ENCODE assay signal across 22 cellular contexts in the genomic region with DNA sequence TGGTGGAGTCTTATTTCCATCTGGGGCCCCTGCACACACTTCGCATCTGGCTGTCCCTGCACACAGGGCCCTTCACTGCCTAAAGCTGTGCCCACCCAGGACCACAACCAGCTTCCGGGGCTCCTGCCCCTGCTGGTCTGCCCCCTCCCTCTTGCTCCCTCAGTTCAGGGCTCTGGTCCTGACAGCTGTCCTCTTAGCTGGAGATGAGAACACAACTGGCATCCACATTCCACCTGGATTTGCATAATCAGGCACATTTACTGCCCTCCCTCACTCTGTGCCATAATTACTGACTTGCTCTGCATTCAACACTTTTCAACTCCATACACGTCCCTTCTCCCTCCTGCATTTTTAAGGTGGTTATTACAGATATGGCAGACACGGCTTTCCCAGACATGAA.
DNase-seq lines count a peak whose midpoint lies in the region; ATAC-seq lines count a peak whose summit lies in the region.
"Had no signal": no experiment of that assay in that cellular context is flagged by ENCODE, and none has a peak within 500 bp of the region (broad histone marks: within the 10 kb centered on the region; RNA-seq: fewer than 3 reads in every experiment).

No MANE protein-coding gene starts in this region.

- peak; percentile 26 for DNase-seq in NCI-H1694 treated with DMSO at 0.1 percent for 48 hours (lab: John Stamatoyannopoulos, UW)
- DNase-seq in NCI-H1694 (lab: John Stamatoyannopoulos, UW): no peak
- DNase-seq in NCI-H2171 (lab: John Stamatoyannopoulos, UW): peak; percentile 25
- DNase-seq in SJCRH30: peak; percentile 69 to 73
- DNase-seq in retina: peak; percentile 28
- no peak for DNase-seq in anterior cingulate cortex (lab: John Stamatoyannopoulos, UW)
- DNase-seq in D341Med (ENCODE audit: low spot score): no peak
- DNase-seq: CD4-positive, CD25-positive, alpha-beta regulatory T cell; COR-L47; GF-D8; Kasumi-1; MG63; NCI-H1092 treated with DMSO at 0.1 percent for 48 hours; NCI-H146; NCI-H2081 treated with DMSO at 0.1 percent for 48 hours; NCI-H226; NCI-H748 treated with DMSO at 0.1 percent for 48 hours; OCI-M1; SHP77 treated with DMSO at 0.1 percent for 48 hours; T-helper 1 cell had no signal

- H3K4me1 ChIP-seq in SJCRH30: peaks cover 21% of the 10 kb centered on the region

- no peak for ATAC-seq in HG03159 (IDR thresholded peaks at IDR 0.05; ENCODE audit: unreplicated experiment)

- peak overlapping the region; percentile 1; the same call in 1 of the 2 replicates for H3K27ac ChIP-seq in SJCRH30
- H3K27ac ChIP-seq: 22Rv1 had no signal

- H3K4me3 ChIP-seq in SJCRH30: no peak overlapping the region
- H3K4me3 ChIP-seq: MG63 had no signal

- H3K36me3 ChIP-seq in SJCRH30: no peaks in the 10 kb centered on the region
- H3K36me3 ChIP-seq: MG63 had no signal

- no peaks in the 10 kb centered on the region for H3K9me3 ChIP-seq in SJCRH30 (replicated peaks)
- H3K9me3 ChIP-seq: MG63 had no signal

- H3K27me3 ChIP-seq in SJCRH30: no peaks in the 10 kb centered on the region

Comparison
In these comparisons a context has a peak if more than half of its experiments do, and no peak if none do; other contexts are left out.
1. DNase-seq: peak in NCI-H1694 treated with DMSO at 0.1 percent for 48 hours (single experiment), NCI-H2171 (single experiment), SJCRH30 (2 of 2) and retina (single experiment); none in NCI-H1694 (single experiment), anterior cingulate cortex (0 of 58) and D341Med (single experiment).